Comparison of ENCODE assay signal across 1 cellular context in the genomic region with DNA sequence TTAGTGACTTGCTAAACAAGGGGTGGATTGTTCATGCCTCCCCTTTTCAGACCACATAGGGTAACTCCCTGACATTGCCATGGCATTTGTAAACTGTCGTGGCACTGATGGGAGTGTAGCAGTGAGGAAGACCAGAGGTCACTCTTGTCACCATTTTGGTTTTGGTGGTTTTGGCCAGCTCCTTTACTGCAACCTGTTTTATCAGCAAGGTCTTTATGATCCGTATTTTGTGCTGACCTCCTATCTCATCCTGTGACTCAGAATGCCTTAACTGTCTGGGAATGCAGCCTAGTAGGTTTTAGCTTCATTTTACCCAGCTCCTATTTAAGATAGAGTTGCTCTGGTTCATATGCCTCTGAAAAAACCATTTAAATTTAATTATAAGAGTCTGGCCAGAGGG.
A peak's percentile ranks its signal among the peaks of the same experiment; 100 is the strongest.
TF ChIP-seq lines count a peak whose summit lies in the region.

No MANE protein-coding gene starts in this region.

TF ChIP-seq in K562, 482 proteins besides CTCF, POLR2A, EP300 and RAD21:
- TF ChIP-seq ARID1B (IDR thresholded peaks at IDR 0.05) (0 out of 2 replicates have a peak, but pooled peaks have one; percentile 9), YY1 (IDR thresholded peaks at IDR 0.05; ENCODE audit: borderline replicate concordance in 1 of 3, control insufficient read depth in 1 of 3, extremely low read depth in 1 of 3, insufficient read depth in 3 of 3, insufficient read length in 1 of 3, insufficient replicate concordance in 2 of 3, low read depth in 1 of 3, low read length in 2 of 3) (peak in 1 of 3 experiments; percentile 5), SMAD4 (CRISPR knock-in tag; conservative IDR thresholded peaks at IDR 0.05) (peak; percentile 50; the same call in 1 of the 2 replicates), FOSL1 (tag; conservative IDR thresholded peaks at IDR 0.05) (peak; percentile 77)
